ENCODE assay signal across 17 cellular contexts in genomic region chr4:8270912-8271815, GRCh38. TPM values are rescaled to one million over a fixed set of nuclear protein-coding genes. Genes with fewer than 3 reads are reported as not detected.
A peak's percentile ranks its signal among the peaks of the same experiment; 100 is the strongest.
DNase-seq lines count a peak whose midpoint lies in the region; ATAC-seq and TF ChIP-seq lines count a peak whose summit lies in the region.
"Had no signal": no experiment of that assay in that cellular context is flagged by ENCODE, and none has a peak within 500 bp of the region (broad histone marks: within the 10 kb centered on the region; RNA-seq: fewer than 3 reads in every experiment).

No MANE protein-coding gene starts in this region.

- ATAC-seq in HG03460 (IDR thresholded peaks at IDR 0.05; ENCODE audit: unreplicated experiment) (no peak), HG03354 (IDR thresholded peaks at IDR 0.05; ENCODE audit: poor library complexity, severe bottlenecking, unreplicated experiment) (no peak)
- ATAC-seq: HCT116 had no signal

- no peak for TF ChIP-seq EP300 in sigmoid colon (IDR thresholded peaks at IDR 0.05)

- CTCF ChIA-PET in AG04450 (lab: Charles Lee): interaction anchor here (1.1 to 1.2 kb wide), 2 partner anchors 29 to 132 kb away, joined by 3 read pairs; no protein-coding TSS in a partner anchor

- H3K4me3 ChIP-seq in AG04450 (ENCODE audit: low read depth, low read length) (peak overlapping the region; percentile 15), adipocyte (ENCODE audit: low read length) (peak overlapping the region; percentile 80), hepatocyte (no peak overlapping the region), sigmoid colon (peak overlapping the region; percentile 38 to 61 (median 59))

- peak overlapping the region; percentile 83 for H3K4me2 ChIP-seq in hepatocyte
- H3K4me2 ChIP-seq: KMS-11 had no signal

- POLR2A ChIA-PET in AG04450 (lab: Yijun Ruan, JAX): interaction anchor here (0.7 kb wide), 1 partner anchor 123 kb away, joined by 3 read pairs; no protein-coding TSS in a partner anchor

- H3K4me1 ChIP-seq in adipocyte (ENCODE audit: control insufficient read depth, insufficient read depth, low read length) (peaks cover 68% of the 10 kb centered on the region), hepatocyte (ENCODE audit: insufficient read depth) (peaks cover 45% of the 10 kb centered on the region), sigmoid colon (peaks cover 0 to 88% (median 85%) of the 10 kb centered on the region in 4 donors)

- no peak overlapping the region for H2AFZ ChIP-seq in hepatocyte

- peaks cover 2% of the 10 kb centered on the region for H3K27me3 ChIP-seq in AG04450 (ENCODE audit: control insufficient read depth, insufficient read depth, low read length)
- H3K27me3 ChIP-seq in adipocyte (replicated peaks; ENCODE audit: control insufficient read depth, insufficient read depth, low read length): no peaks in the 10 kb centered on the region
- peaks cover 20% of the 10 kb centered on the region for H3K27me3 ChIP-seq in hepatocyte
- no peaks in the 10 kb centered on the region for H3K27me3 ChIP-seq in sigmoid colon

- H3K79me2 ChIP-seq in hepatocyte: no peaks in the 10 kb centered on the region

- H3K27ac ChIP-seq in AG04450 (ENCODE audit: low read depth, low read length) (no peak overlapping the region), hepatocyte (no peak overlapping the region), sigmoid colon (peak overlapping the region; percentile 78 to 89 (median 84))
- H3K27ac ChIP-seq: dorsolateral prefrontal cortex, KMS-11 had no signal

- H3K9me2 ChIP-seq in hepatocyte (replicated peaks; ENCODE audit: insufficient read depth): no peaks in the 10 kb centered on the region

- DNase-seq in AG04450 (ENCODE audit: low read depth, low spot score): no peak
- no peak for DNase-seq in adipocyte (ENCODE audit: low read depth)
- no peak for DNase-seq in hepatocyte (ENCODE audit: low spot score)
- peak; percentile 75 for DNase-seq in sigmoid colon
- DNase-seq in DMS53 treated with DMSO at 0.1 percent for 48 hours (lab: John Stamatoyannopoulos, UW; ENCODE audit: unreplicated experiment): no peak
- DNase-seq in posterior vena cava (ENCODE audit: low spot score): no peak
- DNase-seq: activated CD4-positive, alpha-beta T cell treated with anti-CD3 and anti-CD28 coated beads for 48 hours; amniotic stem cell; dorsolateral prefrontal cortex; NCI-H1436; NCI-H748 treated with DMSO at 0.1 percent for 48 hours; stimulated activated naive CD4-positive, alpha-beta T cell had no signal

- WGBS in hepatocyte (ENCODE audit: low lambda C conversion rate, missing lambda C conversion rate): 83% methylated on average over 27 of the region's 27 CpGs
- 78 to 80% methylated on average over 27 of the region's 27 CpGs for WGBS in sigmoid colon, 2 donors

- no peaks in the 10 kb centered on the region for H4K20me1 ChIP-seq in hepatocyte (ENCODE audit: insufficient read depth, poor library complexity, severe bottlenecking)

- no peaks in the 10 kb centered on the region for H3K36me3 ChIP-seq in adipocyte (ENCODE audit: control insufficient read depth, insufficient read depth, low read length, severe bottlenecking)
- H3K36me3 ChIP-seq in hepatocyte (replicated peaks; ENCODE audit: insufficient read depth, low read depth): no peaks in the 10 kb centered on the region
- no peaks in the 10 kb centered on the region for H3K36me3 ChIP-seq in sigmoid colon

- intact Hi-C loops in sigmoid colon (cut with DNase I) (no loop called here), posterior vena cava (cut with DNase I) (loop anchor here in 1 of 2 donors (10.0 kb wide), 1 partner anchor 134 kb away; no protein-coding TSS in a partner anchor)

- TF ChIP-seq CTCF in AG04450 (IDR thresholded peaks at IDR 0.05; ENCODE audit: low read depth, low read length) (no peak), hepatocyte (IDR thresholded peaks at IDR 0.05; ENCODE audit: poor library complexity) (no peak), sigmoid colon (IDR thresholded peaks at IDR 0.05) (no peak)

- peak overlapping the region; percentile 84 for H3K9ac ChIP-seq in adipocyte (ENCODE audit: low read length)
- H3K9ac ChIP-seq: KMS-11 had no signal

- no peak for TF ChIP-seq POLR2A in sigmoid colon (IDR thresholded peaks at IDR 0.05)

- H3K9me3 ChIP-seq in AG04450 (ENCODE audit: control insufficient read depth, insufficient read depth, low read length): no peaks in the 10 kb centered on the region
- H3K9me3 ChIP-seq in adipocyte (ENCODE audit: control insufficient read depth, low read length): no peaks in the 10 kb centered on the region
- H3K9me3 ChIP-seq in hepatocyte (ENCODE audit: low read depth): no peaks in the 10 kb centered on the region
- H3K9me3 ChIP-seq in sigmoid colon: no peaks in the 10 kb centered on the region

RNA-seq across cellular contexts. Expression of gene HTRA3, which starts 1.6 kb away (rescaled TPM):
- 16.3 and 19.7 TPM in 2 replicates for polyA plus RNA-seq in AG04450 (2011; rRNA removed)
- 10.5 and 10.7 TPM in 2 replicates for polyA minus RNA-seq in AG04450 (2011; rRNA and poly(A)+ RNA removed)
- total RNA-seq in hepatocyte: 17.7 and 19.4 TPM in 2 replicates
- 34.9 and 39.4 TPM in 2 replicates for polyA plus RNA-seq in hepatocyte
- total RNA-seq in sigmoid colon: 10 to 100 TPM; 14.5 to 49.6 (median 32.1) TPM
- 1 to 10 TPM; 1.2 to 5.0 (median 3.6) TPM for polyA plus RNA-seq in sigmoid colon
- total RNA-seq in posterior vena cava: 100 to 1,000 TPM in 1 of 2 donors, 10 to 100 TPM in 1; 14.9 to 104 TPM
- total RNA-seq: mononuclear cell had no signal

Comparison
In these comparisons a context has a peak if more than half of its experiments do, and no peak if none do; other contexts are left out.
1. H3K27ac ChIP-seq: peak in sigmoid colon (4 of 4); none in AG04450 (single experiment) and hepatocyte (single experiment).